In the genomic region with DNA sequence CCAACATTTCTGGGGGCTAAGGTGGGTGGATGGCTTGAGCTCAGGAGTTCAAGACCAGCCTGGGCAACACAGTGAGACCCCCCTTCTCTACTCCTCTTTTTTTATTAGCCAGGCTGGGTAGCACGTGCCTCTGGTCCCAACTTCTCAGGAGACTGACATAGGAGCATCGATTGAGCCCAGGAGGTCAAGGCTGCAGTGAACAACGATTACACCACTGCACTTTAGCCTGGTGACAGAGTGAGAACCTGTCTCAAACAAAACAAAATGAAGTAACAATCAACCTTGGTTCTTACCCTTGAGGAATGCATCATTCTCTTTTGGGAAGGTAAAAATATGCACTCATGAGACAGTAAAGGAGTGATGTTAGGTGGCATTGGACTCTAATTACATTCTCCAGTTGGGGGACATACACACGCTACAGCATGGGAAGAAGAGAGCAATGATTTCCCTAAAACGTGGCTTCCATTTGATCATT, we compare ENCODE assay signal across 25 cellular contexts. TPM values are rescaled to one million over a fixed set of nuclear protein-coding genes. Genes with fewer than 3 reads are reported as not detected.
DNase-seq lines count a peak whose midpoint lies in the region; ATAC-seq and TF ChIP-seq lines count a peak whose summit lies in the region.
"Had no signal": no experiment of that assay in that cellular context is flagged by ENCODE, and none has a peak within 500 bp of the region (broad histone marks: within the 10 kb centered on the region; RNA-seq: fewer than 3 reads in every experiment).

No MANE protein-coding gene starts in this region.

- H3K36me3 ChIP-seq in DND-41 (ENCODE audit: insufficient read depth, low read length) (no peaks in the 10 kb centered on the region; the same call in 1 of the 2 replicates), neutrophil (no peaks in the 10 kb centered on the region)
- H3K36me3 ChIP-seq: upper lobe of left lung had no signal

- peaks cover 32% of the 10 kb centered on the region for H3K4me1 Mint-ChIP-seq in activated CD4-positive, alpha-beta memory T cell treated with anti-CD3 and anti-CD28 coated beads for 36 hours (ENCODE audit: low read depth)
- H3K4me1 Mint-ChIP-seq in activated CD4-positive, alpha-beta memory T cell treated with anti-CD3 and anti-CD28 coated beads, Interleukin-2, amount 10 ng/mL, durations not matched to agents 7 days and 5 days, result peaks cover 29% of the 10 kb centered on the region
- peaks cover 51% of the 10 kb centered on the region for H3K4me1 Mint-ChIP-seq in activated B cell treated with CpG ODN at 0.5 μM for 24 hours
- peaks cover 25 to 28% of the 10 kb centered on the region in 2 donors for H3K4me1 Mint-ChIP-seq in effector memory CD8-positive, alpha-beta T cell (ENCODE audit: low read depth in 2 of 2)

- intact Hi-C loops in activated CD4-positive, alpha-beta memory T cell treated with anti-CD3 and anti-CD28 coated beads for 36 hours (cut with micrococcal nuclease), result loop anchor here (5.0 kb wide), 4 partner anchors 98 to 513 kb away; a partner anchor contains a TSS
- intact Hi-C loops in activated B cell treated with CpG ODN at 0.5 μM for 24 hours (cut with micrococcal nuclease), result loop anchor here (1.0 to 5.0 kb wide), 4 partner anchors 25 to 523 kb away; a partner anchor contains a TSS

- H3K27me3 ChIP-seq in DND-41 (ENCODE audit: insufficient read depth, low read length, poor library complexity), result no peaks in the 10 kb centered on the region
- H3K27me3 ChIP-seq in neutrophil, result no peaks in the 10 kb centered on the region
- H3K27me3 ChIP-seq: upper lobe of left lung had no signal

- no peak overlapping the region for H3K9ac ChIP-seq in DND-41 (ENCODE audit: low read depth, low read length)

- no peaks in the 10 kb centered on the region for H3K9me3 Mint-ChIP-seq in activated CD4-positive, alpha-beta memory T cell treated with anti-CD3 and anti-CD28 coated beads for 36 hours
- no peaks in the 10 kb centered on the region for H3K9me3 Mint-ChIP-seq in activated CD4-positive, alpha-beta memory T cell treated with anti-CD3 and anti-CD28 coated beads, Interleukin-2, amount 10 ng/mL, durations not matched to agents 7 days and 5 days
- H3K9me3 Mint-ChIP-seq in activated B cell treated with CpG ODN at 0.5 μM for 24 hours, result no peaks in the 10 kb centered on the region
- no peaks in the 10 kb centered on the region for H3K9me3 Mint-ChIP-seq in effector memory CD8-positive, alpha-beta T cell
- H3K9me3 Mint-ChIP-seq: activated naive CD8-positive, alpha-beta T cell treated with anti-CD3 and anti-CD28 coated beads, Interleukin-2, amount 10 ng/mL, durations not matched to agents 7 days and 5 days; activated T-helper 17 cell treated with anti-CD3 and anti-CD28 coated beads, Interleukin-2, amount 50 U/mL, for 72 hours; natural killer cell had no signal

- DNase-seq in activated CD4-positive, alpha-beta memory T cell treated with anti-CD3 and anti-CD28 coated beads for 36 hours, result no peak
- DNase-seq in activated CD4-positive, alpha-beta memory T cell treated with anti-CD3 and anti-CD28 coated beads, Interleukin-2, amount 10 ng/mL, durations not matched to agents 7 days and 5 days, result no peak
- DNase-seq in DND-41 (no peak), activated B cell treated with CpG ODN at 0.5 μM for 24 hours (no peak), DMS153 treated with DMSO at 0.1 percent for 48 hours (lab: John Stamatoyannopoulos, UW; ENCODE audit: unreplicated experiment) (no peak)
- no peak for DNase-seq in effector memory CD8-positive, alpha-beta T cell
- DNase-seq: activated naive CD8-positive, alpha-beta T cell treated with anti-CD3 and anti-CD28 coated beads, Interleukin-2, amount 10 ng/mL, durations not matched to agents 7 days and 5 days; caudate nucleus; DMS79 treated with DMSO at 0.1 percent for 48 hours; natural killer cell; NCI-H146; NCI-H2107; NCI-H748 treated with DMSO at 0.1 percent for 48 hours; OCI-M1; T-helper 9 cell; upper lobe of left lung had no signal

- POLR2A ChIA-PET in activated CD4-positive, alpha-beta memory T cell treated with anti-CD3 and anti-CD28 coated beads for 36 hours (lab: Charles Lee), result no interaction called here
- POLR2A ChIA-PET in activated CD4-positive, alpha-beta memory T cell treated with anti-CD3 and anti-CD28 coated beads, Interleukin-2, amount 10 ng/mL, durations not matched to agents 7 days and 5 days (lab: Charles Lee), result no interaction called here
- POLR2A ChIA-PET in activated B cell treated with CpG ODN at 0.5 μM for 24 hours (lab: Charles Lee), result interaction anchor here (0.6 to 1.2 kb wide), 2 partner anchors 12 to 43 kb away, joined by 3 read pairs; no protein-coding TSS in a partner anchor

- H3K4me1 ChIP-seq in DND-41 (ENCODE audit: insufficient read depth, low read length) (peaks cover 39% of the 10 kb centered on the region), neutrophil (ENCODE audit: control insufficient read depth in 1 of 2, insufficient read depth in 1 of 2, low read depth in 1 of 2, low read length in 1 of 2) (peaks cover 18 to 22% of the 10 kb centered on the region in 2 experiments)

- CTCF ChIA-PET in activated CD4-positive, alpha-beta memory T cell treated with anti-CD3 and anti-CD28 coated beads for 36 hours (lab: Charles Lee), result interaction anchor here (1.0 to 3.3 kb wide), 2 partner anchors 25 to 26 kb away, joined by 3 to 13 read pairs; no protein-coding TSS in a partner anchor
- CTCF ChIA-PET in activated CD4-positive, alpha-beta memory T cell treated with anti-CD3 and anti-CD28 coated beads, Interleukin-2, amount 10 ng/mL, durations not matched to agents 7 days and 5 days (lab: Charles Lee), result interaction anchor here (5.3 kb wide), 1 partner anchor 25 kb away, joined by 23 read pairs; no protein-coding TSS in a partner anchor
- CTCF ChIA-PET in activated B cell treated with CpG ODN at 0.5 μM for 24 hours (lab: Charles Lee), result interaction anchor here (1.2 to 6.1 kb wide), 2 partner anchors 25 to 26 kb away, joined by 3 to 46 read pairs; no protein-coding TSS in a partner anchor

- peaks cover 9% of the 10 kb centered on the region for H3K79me2 ChIP-seq in DND-41 (ENCODE audit: insufficient read depth, low read length)

- ATAC-seq in DND-41 (ENCODE audit: insufficient read depth, low read depth) (no peak), activated B cell treated with CpG ODN at 0.5 μM for 24 hours (ENCODE audit: low read depth) (no peak), GM21381 (IDR thresholded peaks at IDR 0.05; ENCODE audit: unreplicated experiment) (no peak)
- no peak for ATAC-seq in effector memory CD8-positive, alpha-beta T cell (replicated peaks)
- ATAC-seq: A549; activated T-helper 17 cell treated with anti-CD3 and anti-CD28 coated beads, Interleukin-2, amount 50 U/mL, for 72 hours; HCT116; natural killer cell had no signal

- H3K4me3 ChIP-seq in DND-41 (ENCODE audit: low read depth in 1 of 2, low read length in 2 of 2), result no peak overlapping the region
- no peak overlapping the region for H3K4me3 ChIP-seq in neutrophil (ENCODE audit: low read depth in 1 of 2, low read length in 1 of 2)
- H3K4me3 ChIP-seq: A549, SK-N-MC, upper lobe of left lung had no signal

- peaks cover 6% of the 10 kb centered on the region for H3K27me3 Mint-ChIP-seq in activated CD4-positive, alpha-beta memory T cell treated with anti-CD3 and anti-CD28 coated beads for 36 hours
- peaks cover 11% of the 10 kb centered on the region for H3K27me3 Mint-ChIP-seq in activated CD4-positive, alpha-beta memory T cell treated with anti-CD3 and anti-CD28 coated beads, Interleukin-2, amount 10 ng/mL, durations not matched to agents 7 days and 5 days
- no peaks in the 10 kb centered on the region for H3K27me3 Mint-ChIP-seq in activated B cell treated with CpG ODN at 0.5 μM for 24 hours
- H3K27me3 Mint-ChIP-seq in effector memory CD8-positive, alpha-beta T cell, result peaks cover 0 to 10% of the 10 kb centered on the region in 2 donors
- H3K27me3 Mint-ChIP-seq: activated T-helper 17 cell treated with anti-CD3 and anti-CD28 coated beads, Interleukin-2, amount 50 U/mL, for 72 hours had no signal

- H3K4me3 Mint-ChIP-seq in activated CD4-positive, alpha-beta memory T cell treated with anti-CD3 and anti-CD28 coated beads for 36 hours, result no peak overlapping the region
- no peak overlapping the region for H3K4me3 Mint-ChIP-seq in activated CD4-positive, alpha-beta memory T cell treated with anti-CD3 and anti-CD28 coated beads, Interleukin-2, amount 10 ng/mL, durations not matched to agents 7 days and 5 days
- H3K4me3 Mint-ChIP-seq in activated B cell treated with CpG ODN at 0.5 μM for 24 hours, result peak overlapping the region; percentile 30
- H3K4me3 Mint-ChIP-seq in effector memory CD8-positive, alpha-beta T cell, result no peak overlapping the region
- H3K4me3 Mint-ChIP-seq: activated T-helper 17 cell treated with anti-CD3 and anti-CD28 coated beads, Interleukin-2, amount 50 U/mL, for 72 hours; natural killer cell had no signal

- H3K4me2 ChIP-seq in DND-41 (ENCODE audit: insufficient read depth, low read length), result peak overlapping the region; percentile 30; the same call in 1 of the 2 replicates
- H3K4me2 ChIP-seq: A549 had no signal

- peaks cover 5% of the 10 kb centered on the region; the same call in 1 of the 2 replicates for H4K20me1 ChIP-seq in DND-41 (ENCODE audit: insufficient read depth, low read length)

- H3K9me3 ChIP-seq in DND-41 (ENCODE audit: insufficient read depth, low read length, severe bottlenecking) (no peaks in the 10 kb centered on the region), neutrophil (no peaks in the 10 kb centered on the region)
- H3K9me3 ChIP-seq: A549, upper lobe of left lung had no signal

- H3K36me3 Mint-ChIP-seq in activated CD4-positive, alpha-beta memory T cell treated with anti-CD3 and anti-CD28 coated beads for 36 hours, result peaks cover 2% of the 10 kb centered on the region
- peaks cover 1% of the 10 kb centered on the region for H3K36me3 Mint-ChIP-seq in activated CD4-positive, alpha-beta memory T cell treated with anti-CD3 and anti-CD28 coated beads, Interleukin-2, amount 10 ng/mL, durations not matched to agents 7 days and 5 days (ENCODE audit: low read depth)
- peaks cover 8% of the 10 kb centered on the region for H3K36me3 Mint-ChIP-seq in activated B cell treated with CpG ODN at 0.5 μM for 24 hours (ENCODE audit: low read depth)
- peaks cover 8% of the 10 kb centered on the region for H3K36me3 Mint-ChIP-seq in effector memory CD8-positive, alpha-beta T cell (ENCODE audit: insufficient read depth)
- H3K36me3 Mint-ChIP-seq: activated naive CD8-positive, alpha-beta T cell treated with anti-CD3 and anti-CD28 coated beads, Interleukin-2, amount 10 ng/mL, durations not matched to agents 7 days and 5 days; natural killer cell had no signal

- peak overlapping the region; percentile 43 for H3K27ac Mint-ChIP-seq in activated CD4-positive, alpha-beta memory T cell treated with anti-CD3 and anti-CD28 coated beads for 36 hours
- no peak overlapping the region for H3K27ac Mint-ChIP-seq in activated CD4-positive, alpha-beta memory T cell treated with anti-CD3 and anti-CD28 coated beads, Interleukin-2, amount 10 ng/mL, durations not matched to agents 7 days and 5 days
- peak overlapping the region; percentile 79 for H3K27ac Mint-ChIP-seq in activated B cell treated with CpG ODN at 0.5 μM for 24 hours
- H3K27ac Mint-ChIP-seq in effector memory CD8-positive, alpha-beta T cell, result peak overlapping the region in 1 of 2 donors; percentile 9
- H3K27ac Mint-ChIP-seq: activated T-helper 17 cell treated with anti-CD3 and anti-CD28 coated beads, Interleukin-2, amount 50 U/mL, for 72 hours; natural killer cell had no signal

- peak overlapping the region; percentile 76 for H2AFZ ChIP-seq in DND-41 (ENCODE audit: low read depth, low read length)

- TF ChIP-seq CTCF in DND-41 (IDR thresholded peaks at IDR 0.05; ENCODE audit: borderline replicate concordance, extremely low read depth, low read length, poor library complexity, severe bottlenecking), result no peak
- no peak for TF ChIP-seq CTCF in activated B cell treated with CpG ODN at 0.5 μM for 24 hours (IDR thresholded peaks at IDR 0.05)
- no peak for TF ChIP-seq CTCF in neutrophil (IDR thresholded peaks at IDR 0.05)

- peak overlapping the region; percentile 70 for H3K27ac ChIP-seq in DND-41 (ENCODE audit: low read length)
- H3K27ac ChIP-seq in neutrophil, result peak overlapping the region; percentile 50
- H3K27ac ChIP-seq: A549, SK-N-MC, upper lobe of left lung had no signal

RNA-seq across cellular contexts. Expression of a gene that starts 3.9 kb away (rescaled TPM):
- total RNA-seq in activated CD4-positive, alpha-beta memory T cell treated with anti-CD3 and anti-CD28 coated beads for 36 hours, result 10 to 100 TPM; 44.7 to 44.8 TPM
- 10 to 100 TPM; 50.3 to 56.5 TPM for total RNA-seq in activated CD4-positive, alpha-beta memory T cell treated with anti-CD3 and anti-CD28 coated beads, Interleukin-2, amount 10 ng/mL, durations not matched to agents 7 days and 5 days
- 145 and 156 TPM in 2 replicates for total RNA-seq in activated B cell treated with CpG ODN at 0.5 μM for 24 hours

RNA-seq across cellular contexts. Expression of a gene that starts 37.0 kb away (rescaled TPM):
- total RNA-seq in activated CD4-positive, alpha-beta memory T cell treated with anti-CD3 and anti-CD28 coated beads for 36 hours, result not detected
- total RNA-seq in activated CD4-positive, alpha-beta memory T cell treated with anti-CD3 and anti-CD28 coated beads, Interleukin-2, amount 10 ng/mL, durations not matched to agents 7 days and 5 days, result not detected
- total RNA-seq in activated B cell treated with CpG ODN at 0.5 μM for 24 hours, result not detected in 2 replicates
- total RNA-seq: activated naive CD8-positive, alpha-beta T cell treated with anti-CD3 and anti-CD28 coated beads, Interleukin-2, amount 10 ng/mL, durations not matched to agents 7 days and 5 days; activated T-helper 17 cell treated with anti-CD3 and anti-CD28 coated beads, Interleukin-2, amount 50 U/mL, for 72 hours; astrocyte; dermis microvascular lymphatic vessel endothelial cell; natural killer cell; skeletal muscle tissue had no signal
